1 cellular context compared by ENCODE assay signal in genomic region chr2:46197672-46198071, GRCh38.
TF ChIP-seq lines count a peak whose summit lies in the region.

No MANE protein-coding gene starts in this region.

TF ChIP-seq in K562, 482 proteins besides CTCF, POLR2A, EP300 and RAD21 (continued from another document):
- no peak for TF ChIP-seq ZNF165 (CRISPR knock-in tag; IDR thresholded peaks at IDR 0.05; ENCODE audit: borderline replicate concordance)
